10 cellular contexts compared by ENCODE assay signal in the genomic region with DNA sequence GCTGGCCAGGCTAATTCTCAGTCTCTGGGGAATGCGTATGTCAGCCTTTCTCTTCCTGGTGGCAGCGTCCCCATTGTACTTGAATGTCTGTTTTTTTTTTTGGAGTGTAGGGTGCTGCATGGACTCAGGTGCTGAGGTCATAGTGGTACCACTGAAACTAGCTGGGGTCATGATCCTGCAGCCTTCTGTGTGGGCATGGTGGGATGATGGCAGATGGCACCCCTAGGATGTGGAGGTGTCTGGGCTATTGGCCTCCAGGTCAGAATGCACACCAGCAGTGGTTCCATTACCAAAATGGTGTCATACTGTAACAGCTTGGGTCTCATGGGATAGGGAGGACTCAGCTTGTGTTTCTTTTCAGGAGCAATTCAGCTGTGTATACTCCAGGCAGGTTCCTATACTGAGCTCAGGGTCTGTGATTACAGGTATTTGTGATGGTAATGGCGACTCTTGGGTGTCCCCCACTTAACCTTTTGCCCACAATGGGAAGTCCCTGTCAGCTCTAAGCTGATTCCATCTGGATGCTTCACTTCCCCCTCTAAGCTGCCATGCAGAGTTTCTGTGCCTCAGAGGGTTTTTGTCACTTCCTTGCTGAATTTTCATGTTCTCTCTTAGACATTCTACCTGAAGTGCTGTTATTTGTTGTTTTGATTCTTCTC. TPM values are rescaled to one million over a fixed set of nuclear protein-coding genes. Genes with fewer than 3 reads are reported as not detected.
DNase-seq lines count a peak whose midpoint lies in the region; ATAC-seq and TF ChIP-seq lines count a peak whose summit lies in the region.
"Had no signal": no experiment of that assay in that cellular context is flagged by ENCODE, and none has a peak within 500 bp of the region (broad histone marks: within the 10 kb centered on the region; RNA-seq: fewer than 3 reads in every experiment).

No MANE protein-coding gene starts in this region.

- intact Hi-C loops in thyroid gland (cut with DNase I): no loop called here
- intact Hi-C loops in colonic mucosa (cut with DNase I): loop anchor here (10.0 kb wide), 2 partner anchors 275 to 985 kb away; no protein-coding TSS in a partner anchor

- H3K4me1 ChIP-seq in iPS-18a (ENCODE audit: control insufficient read depth, low read depth, low read length): peaks cover 18% of the 10 kb centered on the region
- H3K4me1 ChIP-seq in thyroid gland: no peaks in the 10 kb centered on the region
- H3K4me1 ChIP-seq in colonic mucosa: no peaks in the 10 kb centered on the region

- TF ChIP-seq POLR2A in thyroid gland (IDR thresholded peaks at IDR 0.05): no peak

- H3K9ac ChIP-seq in iPS-18a (ENCODE audit: low read length) (no peak overlapping the region), colonic mucosa (ENCODE audit: low read depth in 2 of 2, low read length in 2 of 2) (no peak overlapping the region)

- H3K27ac ChIP-seq in iPS-18a (ENCODE audit: low read length) (no peak overlapping the region), thyroid gland (no peak overlapping the region), colonic mucosa (no peak overlapping the region)

- H3K9me3 ChIP-seq in iPS-18a (ENCODE audit: control insufficient read depth, low read depth, low read length): peaks cover 13% of the 10 kb centered on the region
- no peaks in the 10 kb centered on the region for H3K9me3 ChIP-seq in thyroid gland
- H3K9me3 ChIP-seq in colonic mucosa: no peaks in the 10 kb centered on the region

- DNase-seq in thyroid gland (no peak), HK-2 (ENCODE audit: unreplicated experiment) (no peak), colonic mucosa (no peak)
- no peak for DNase-seq in activated CD4-positive, alpha-beta T cell treated with anti-CD3 and anti-CD28 coated beads, Interleukin-2, amount 50 U/mL, for 1 hour
- DNase-seq: activated gamma-delta T cell; effector memory CD8-positive, alpha-beta T cell had no signal

- ATAC-seq in GM18520 (IDR thresholded peaks at IDR 0.05; ENCODE audit: unreplicated experiment): peak; percentile 67
- ATAC-seq in GM21526 (IDR thresholded peaks at IDR 0.05; ENCODE audit: low FRiP score, unreplicated experiment): peak; percentile 62
- peak; percentile 86 for ATAC-seq in HG03378 (IDR thresholded peaks at IDR 0.05; ENCODE audit: unreplicated experiment)
- ATAC-seq: effector memory CD8-positive, alpha-beta T cell had no signal

- 88 to 92% methylated on average over 3 of the region's 3 CpGs for WGBS in thyroid gland, 2 donors

- no peak for TF ChIP-seq CTCF in thyroid gland (IDR thresholded peaks at IDR 0.05)
- no peak for TF ChIP-seq CTCF in colonic mucosa (IDR thresholded peaks at IDR 0.05)

- H3K4me3 ChIP-seq in iPS-18a (ENCODE audit: low read length) (peak overlapping the region; percentile 42), thyroid gland (replicated peaks in 1 of 3) (no peak overlapping the region), colonic mucosa (no peak overlapping the region)

- peaks cover 16% of the 10 kb centered on the region for H3K36me3 ChIP-seq in iPS-18a (ENCODE audit: control insufficient read depth, low read depth, low read length)
- no peaks in the 10 kb centered on the region for H3K36me3 ChIP-seq in thyroid gland
- H3K36me3 ChIP-seq in colonic mucosa: no peaks in the 10 kb centered on the region

- H3K27me3 ChIP-seq in iPS-18a (ENCODE audit: control insufficient read depth, insufficient read depth, low read length): no peaks in the 10 kb centered on the region
- H3K27me3 ChIP-seq in thyroid gland: no peaks in the 10 kb centered on the region
- H3K27me3 ChIP-seq in colonic mucosa: no peaks in the 10 kb centered on the region

RNA-seq across cellular contexts. Expression of a gene that starts 17.9 kb away (rescaled TPM):
- 100 to 1,000 TPM; 334 to 615 (median 467) TPM for total RNA-seq in thyroid gland
- total RNA-seq in colonic mucosa: 100 to 1,000 TPM; 252 to 304 TPM
